ENCODE assay signal across 1 cellular context in the genomic region with DNA sequence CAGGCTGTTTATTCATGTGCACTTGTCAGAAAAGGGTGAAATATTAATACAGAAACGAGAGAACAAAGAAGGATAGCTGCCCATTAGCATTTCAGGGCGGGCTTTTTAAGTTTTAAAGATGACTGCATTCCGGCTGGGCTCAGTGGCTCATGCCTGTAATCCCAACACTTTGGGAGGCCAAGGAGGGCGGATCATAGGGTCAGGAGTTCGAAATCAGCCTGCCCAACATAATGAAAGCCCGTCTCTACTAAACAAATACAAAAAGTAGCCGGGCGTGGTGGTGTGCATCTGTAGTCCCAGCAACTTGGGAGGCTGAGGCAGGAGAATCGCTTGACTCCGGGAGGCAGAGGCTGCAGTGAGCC.
TF ChIP-seq lines count a peak whose summit lies in the region.

No MANE protein-coding gene starts in this region.

TF ChIP-seq in GM23338, 12 proteins besides CTCF, POLR2A, EP300 and RAD21 (continued from another document):
- TF ChIP-seq ZNF462 (CRISPR knock-in tag; IDR thresholded peaks at IDR 0.05) (no peak), EZH2phosphoT487 (IDR thresholded peaks at IDR 0.05; ENCODE audit: unreplicated experiment) (no peak), STAT1 (IDR thresholded peaks at IDR 0.05; ENCODE audit: unreplicated experiment) (no peak), ZNF114 (CRISPR knock-in tag; IDR thresholded peaks at IDR 0.05) (no peak), CREB1 (CRISPR knock-in tag; IDR thresholded peaks at IDR 0.05; ENCODE audit: low read depth) (no peak), ZNF331 (CRISPR knock-in tag; IDR thresholded peaks at IDR 0.05; ENCODE audit: low read depth) (no peak)
- TF ChIP-seq, protein P1, sequence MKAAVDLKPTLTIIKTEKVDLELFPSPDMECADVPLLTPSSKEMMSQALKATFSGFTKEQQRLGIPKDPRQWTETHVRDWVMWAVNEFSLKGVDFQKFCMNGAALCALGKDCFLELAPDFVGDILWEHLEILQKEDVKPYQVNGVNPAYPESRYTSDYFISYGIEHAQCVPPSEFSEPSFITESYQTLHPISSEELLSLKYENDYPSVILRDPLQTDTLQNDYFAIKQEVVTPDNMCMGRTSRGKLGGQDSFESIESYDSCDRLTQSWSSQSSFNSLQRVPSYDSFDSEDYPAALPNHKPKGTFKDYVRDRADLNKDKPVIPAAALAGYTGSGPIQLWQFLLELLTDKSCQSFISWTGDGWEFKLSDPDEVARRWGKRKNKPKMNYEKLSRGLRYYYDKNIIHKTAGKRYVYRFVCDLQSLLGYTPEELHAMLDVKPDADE (IDR thresholded peaks at IDR 0.05) = no peak
TF ChIP-seq in GM23338: peak in this region for 0.
